ENCODE assay signal across 19 cellular contexts in the genomic region with DNA sequence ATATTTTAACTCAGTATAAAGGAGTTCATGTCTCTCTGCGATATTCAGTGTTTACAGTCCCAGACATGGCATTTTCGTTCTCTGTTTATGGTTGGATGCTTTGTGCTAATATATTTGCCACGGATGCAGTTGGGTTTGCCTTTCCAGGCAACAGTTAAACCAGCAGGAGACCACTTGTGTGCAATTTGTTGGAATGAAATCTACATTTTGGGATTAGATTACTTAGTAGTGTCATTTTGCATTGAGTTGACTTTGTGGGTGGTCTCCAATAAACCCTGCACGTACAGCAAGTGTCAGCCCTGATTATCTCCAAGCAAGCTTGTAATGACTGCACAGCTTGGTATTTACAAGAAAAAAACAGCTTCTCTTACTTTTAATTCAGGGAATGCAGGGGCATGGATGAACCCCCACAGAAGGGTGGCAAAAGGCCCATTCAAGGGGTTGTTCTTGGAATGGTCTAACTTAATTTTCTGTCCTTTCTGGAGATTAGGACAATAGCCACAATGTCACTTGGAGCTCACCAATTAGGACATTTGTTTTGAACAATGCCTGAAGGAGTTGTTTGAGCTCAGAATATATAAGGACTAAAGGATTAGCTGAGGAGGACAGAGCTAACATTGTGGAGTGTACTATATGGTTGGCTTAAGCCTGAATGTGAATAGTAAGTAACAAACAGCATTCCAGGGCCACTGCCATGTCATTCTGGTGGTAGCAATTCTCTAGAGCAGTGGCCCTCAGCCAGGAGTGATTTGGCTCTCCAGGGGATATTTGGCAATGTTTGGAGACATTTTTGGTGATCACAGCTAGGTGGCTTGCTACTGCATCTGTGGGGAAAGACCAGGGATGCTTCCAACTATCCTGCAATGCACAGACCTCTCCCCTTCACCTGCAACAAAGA.
"Had no signal": no experiment of that assay in that cellular context is flagged by ENCODE, and none has a peak within 500 bp of the region (broad histone marks: within the 10 kb centered on the region; RNA-seq: fewer than 3 reads in every experiment).

No MANE protein-coding gene starts in this region.

- H3K27me3 ChIP-seq: breast epithelium, esophagus muscularis mucosa, gastroesophageal sphincter, heart left ventricle, left lung, tibial nerve, uterus had no signal

- H3K4me3 ChIP-seq: breast epithelium, esophagus muscularis mucosa, gastroesophageal sphincter, heart left ventricle, left lung, skin epidermis, tibial nerve, uterus had no signal

- ATAC-seq: activated CD8-positive, alpha-beta T cell treated with anti-CD3 and anti-CD28 coated beads for 36 hours; gastroesophageal sphincter; left lung; right cardiac atrium; stimulated activated naive CD8-positive, alpha-beta T cell treated with anti-CD3 and anti-CD28 coated beads, Interleukin-15, Interleukin-2, amounts not matched to agents 100 U/mL and 50 U/mL, for 24 hours had no signal

- DNase-seq: activated CD4-positive, alpha-beta T cell treated with anti-CD3 and anti-CD28 coated beads, Interleukin-2, amount 10 ng/mL, durations not matched to agents 24 days and 14 days; activated CD8-positive, alpha-beta T cell treated with anti-CD3 and anti-CD28 coated beads for 36 hours; activated effector memory CD4-positive, alpha-beta T cell treated with Interleukin-2 at 50 U/mL for 16 hours; activated naive CD4-positive, alpha-beta T cell treated with anti-CD3 and anti-CD28 coated beads, Interleukin-2, amount 10 ng/mL, durations not matched to agents 7 days and 5 days; activated T-cell treated with anti-CD3 and anti-CD28 coated beads, Interleukin-2, amount 50 U/mL, for 48 hours; aorta; effector CD8-positive, alpha-beta T cell; heart left ventricle; kidney; left lung; midbrain; right cardiac atrium; stimulated activated naive CD8-positive, alpha-beta T cell treated with anti-CD3 and anti-CD28 coated beads, Interleukin-15, Interleukin-2, amounts not matched to agents 100 U/mL and 50 U/mL, for 24 hours; uterus had no signal

- H3K27ac ChIP-seq: breast epithelium, esophagus muscularis mucosa, gastroesophageal sphincter, left lung, skin epidermis, tibial nerve, uterus had no signal

- H3K4me1 ChIP-seq: breast epithelium, left lung, tibial nerve, uterus had no signal

- H3K9me3 ChIP-seq: breast epithelium, esophagus muscularis mucosa, gastroesophageal sphincter, heart left ventricle, left lung, tibial nerve, uterus had no signal

- H3K36me3 ChIP-seq: breast epithelium, esophagus muscularis mucosa, gastroesophageal sphincter, heart left ventricle, left lung, tibial nerve, uterus had no signal
